ENCODE assay signal across 1 cellular context in genomic region chrX:45632506-45632905, GRCh38.
TF ChIP-seq lines count a peak whose summit lies in the region.

No MANE protein-coding gene starts in this region.

TF ChIP-seq in K562, 482 proteins besides CTCF, POLR2A, EP300 and RAD21 (continued from another document):
- no peak for TF ChIP-seq DEAF1 (CRISPR knock-in tag; IDR thresholded peaks at IDR 0.05)
- no peak for TF ChIP-seq HMGN3 (IDR thresholded peaks at IDR 0.05; ENCODE audit: borderline replicate concordance, extremely low read depth, insufficient read length, low read depth, low read length)
- TF ChIP-seq CC2D1A (IDR thresholded peaks at IDR 0.05): no peak
- no peak for TF ChIP-seq ZNF431 (CRISPR knock-in tag; IDR thresholded peaks at IDR 0.05)
- no peak for TF ChIP-seq HNRNPLL (IDR thresholded peaks at IDR 0.05; ENCODE audit: low read depth, low read length, poor library complexity, severe bottlenecking)
- no peak for TF ChIP-seq E2F3 (CRISPR knock-in tag; IDR thresholded peaks at IDR 0.05)
- TF ChIP-seq CCNT2 (IDR thresholded peaks at IDR 0.05; ENCODE audit: borderline replicate concordance, extremely low read depth, insufficient read length, low read depth, low read length): no peak
TF ChIP-seq in K562: peak in this region for 0.
